12 cellular contexts compared by ENCODE assay signal in the genomic region with DNA sequence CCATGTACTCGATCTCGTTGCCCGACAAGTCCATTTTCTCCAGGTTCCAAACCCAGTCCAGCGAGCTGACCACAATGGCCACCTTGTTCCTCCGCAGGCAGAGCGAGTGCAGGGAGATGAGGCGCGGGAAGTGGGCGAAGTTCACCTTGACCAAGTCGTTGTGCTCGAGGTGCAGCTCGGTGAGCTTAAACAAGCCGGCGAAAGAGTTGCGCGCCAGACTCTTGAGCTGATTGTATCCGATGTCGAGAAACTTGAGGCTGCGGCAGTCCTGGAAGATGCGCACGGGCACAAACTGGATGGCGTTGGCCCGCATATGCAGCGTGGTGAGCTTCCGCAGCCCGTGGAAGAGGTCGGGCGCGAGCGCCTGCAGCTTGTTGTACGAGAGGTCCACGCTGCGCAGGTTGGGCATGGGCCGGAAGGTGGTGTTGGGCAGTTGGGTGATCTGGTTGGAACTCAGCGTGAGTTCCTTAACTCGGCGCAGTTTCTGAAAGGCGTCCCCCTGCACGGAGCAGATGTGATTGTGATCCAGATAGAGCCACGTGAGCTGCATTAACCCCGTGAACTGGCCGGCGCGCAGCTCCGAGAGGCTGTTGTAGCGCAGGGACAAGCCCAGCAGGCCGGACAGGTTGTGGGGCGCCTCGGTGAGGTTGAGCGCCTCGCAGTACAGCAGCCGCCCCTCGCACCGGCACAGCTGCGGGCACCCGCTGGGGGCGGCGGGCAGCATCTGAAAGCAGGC. TPM values are rescaled to one million over a fixed set of nuclear protein-coding genes. Genes with fewer than 3 reads are reported as not detected.
DNase-seq lines count a peak whose midpoint lies in the region; ATAC-seq and TF ChIP-seq lines count a peak whose summit lies in the region.
"Had no signal": no experiment of that assay in that cellular context is flagged by ENCODE, and none has a peak within 500 bp of the region (broad histone marks: within the 10 kb centered on the region; RNA-seq: fewer than 3 reads in every experiment).

No MANE protein-coding gene starts in this region.

- H3K36me3 Mint-ChIP-seq in activated CD4-positive, alpha-beta T cell treated with anti-CD3 and anti-CD28 coated beads for 36 hours (ENCODE audit: low read depth), result no peaks in the 10 kb centered on the region
- peaks cover 3% of the 10 kb centered on the region for H3K36me3 Mint-ChIP-seq in type B pancreatic cell
- H3K36me3 Mint-ChIP-seq: T-cell had no signal

- intact Hi-C loops in activated CD4-positive, alpha-beta T cell treated with anti-CD3 and anti-CD28 coated beads for 36 hours (cut with DNase I, micrococcal nuclease), result no loop called here
- intact Hi-C loops in heart left ventricle (cut with DNase I), result loop anchor here in 1 of 10 donors (10.0 kb wide), 1 partner anchor 228 kb away; no protein-coding TSS in a partner anchor

- no peak for TF ChIP-seq POLR2A in heart left ventricle (IDR thresholded peaks at IDR 0.05)

- H3K4me1 Mint-ChIP-seq in activated CD4-positive, alpha-beta T cell treated with anti-CD3 and anti-CD28 coated beads for 36 hours, result no peaks in the 10 kb centered on the region
- H3K4me1 Mint-ChIP-seq in type B pancreatic cell (ENCODE audit: unreplicated experiment), result peaks cover 10% of the 10 kb centered on the region
- H3K4me1 Mint-ChIP-seq: T-cell had no signal

- H3K9me3 Mint-ChIP-seq in activated CD4-positive, alpha-beta T cell treated with anti-CD3 and anti-CD28 coated beads for 36 hours (ENCODE audit: low read depth), result no peaks in the 10 kb centered on the region
- H3K9me3 Mint-ChIP-seq in type B pancreatic cell, result no peaks in the 10 kb centered on the region
- H3K9me3 Mint-ChIP-seq: dendritic cell treated with granulocyte-macrophage colony-stimulating factor and Interleukin-4, amounts not matched to agents 40 ng/mL and 50 ng/mL, for 4 days had no signal

- H3K9me3 ChIP-seq in heart left ventricle (no peaks in the 10 kb centered on the region), muscle layer of duodenum (ENCODE audit: control insufficient read depth in 1 of 2, low read length in 2 of 2) (no peaks in the 10 kb centered on the region)

- peaks cover 39% of the 10 kb centered on the region for H3K27me3 Mint-ChIP-seq in activated CD4-positive, alpha-beta T cell treated with anti-CD3 and anti-CD28 coated beads for 36 hours
- peaks cover 96% of the 10 kb centered on the region for H3K27me3 Mint-ChIP-seq in type B pancreatic cell

- ATAC-seq in activated CD4-positive, alpha-beta T cell treated with anti-CD3 and anti-CD28 coated beads for 36 hours, result no peak
- ATAC-seq in heart left ventricle (peak in 2 of 4 donors; percentile 11 to 18), HG02623 (IDR thresholded peaks at IDR 0.05; ENCODE audit: unreplicated experiment) (no peak)
- ATAC-seq: T-cell had no signal

- peak overlapping the region in 11 of 12 donors; percentile 25 to 54 (median 44) for H3K4me3 ChIP-seq in heart left ventricle
- peak overlapping the region; percentile 34 to 80 for H3K4me3 ChIP-seq in muscle layer of duodenum (ENCODE audit: low read depth in 1 of 2, low read length in 2 of 2)

- H3K4me3 Mint-ChIP-seq in activated CD4-positive, alpha-beta T cell treated with anti-CD3 and anti-CD28 coated beads for 36 hours, result no peak overlapping the region
- peak overlapping the region; percentile 91 for H3K4me3 Mint-ChIP-seq in type B pancreatic cell
- H3K4me3 Mint-ChIP-seq: dendritic cell treated with granulocyte-macrophage colony-stimulating factor and Interleukin-4, amounts not matched to agents 40 ng/mL and 50 ng/mL, for 4 days; T-cell had no signal

- H3K27ac ChIP-seq in heart left ventricle, result no peak overlapping the region
- no peak overlapping the region for H3K27ac ChIP-seq in muscle layer of duodenum (ENCODE audit: low read length)

- H3K4me1 ChIP-seq in heart left ventricle (peaks cover 0 to 17% (median 10%) of the 10 kb centered on the region in 12 donors), muscle layer of duodenum (ENCODE audit: control insufficient read depth in 1 of 2, insufficient read depth in 2 of 2, low read length in 2 of 2) (peaks cover 0 to 31% of the 10 kb centered on the region in 2 donors)

- DNase-seq in activated CD4-positive, alpha-beta T cell treated with anti-CD3 and anti-CD28 coated beads for 36 hours, result peak; percentile 4
- no peak for DNase-seq in activated CD4-positive, alpha-beta T cell treated with anti-CD3 and anti-CD28 coated beads, Interleukin-2, amount 50 U/mL, for 4 hours
- DNase-seq in heart left ventricle (no peak), type B pancreatic cell (ENCODE audit: extremely low spot score, unreplicated experiment) (peak; percentile 74), NCI-H128 (lab: John Stamatoyannopoulos, UW; ENCODE audit: unreplicated experiment) (no peak), putamen (ENCODE audit: low spot score) (no peak)
- DNase-seq: T-cell had no signal

- no peak for TF ChIP-seq CTCF in heart left ventricle (IDR thresholded peaks at IDR 0.05)
- no peak for TF ChIP-seq CTCF in type B pancreatic cell (conservative IDR thresholded peaks at IDR 0.05)

- H3K27ac Mint-ChIP-seq in activated CD4-positive, alpha-beta T cell treated with anti-CD3 and anti-CD28 coated beads for 36 hours, result no peak overlapping the region
- peak overlapping the region; percentile 29 for H3K27ac Mint-ChIP-seq in type B pancreatic cell
- H3K27ac Mint-ChIP-seq: dendritic cell treated with granulocyte-macrophage colony-stimulating factor and Interleukin-4, amounts not matched to agents 40 ng/mL and 50 ng/mL, for 4 days; T-cell had no signal

- 1 to 3% (median 2%) methylated on average over 28 to 58 of the region's 58 CpGs for WGBS in heart left ventricle, 4 donors

- POLR2A ChIA-PET in activated CD4-positive, alpha-beta T cell treated with anti-CD3 and anti-CD28 coated beads for 36 hours (lab: Charles Lee), result no interaction called here

- H3K36me3 ChIP-seq in heart left ventricle (no peaks in the 10 kb centered on the region), muscle layer of duodenum (ENCODE audit: control insufficient read depth in 1 of 2, insufficient read depth in 2 of 2, low read length in 2 of 2) (no peaks in the 10 kb centered on the region)

- CTCF ChIA-PET in activated CD4-positive, alpha-beta T cell treated with anti-CD3 and anti-CD28 coated beads for 36 hours (lab: Charles Lee), result no interaction called here

- H3K27me3 ChIP-seq in heart left ventricle, result peaks cover 18 to 67% (median 50%) of the 10 kb centered on the region in 9 donors
- peaks cover 14% of the 10 kb centered on the region for H3K27me3 ChIP-seq in muscle layer of duodenum (ENCODE audit: low read depth, low read length)

RNA-seq across cellular contexts. Expression of a gene that starts 1.4 kb away (rescaled TPM):
- not detected for total RNA-seq in activated CD4-positive, alpha-beta T cell treated with anti-CD3 and anti-CD28 coated beads for 36 hours
- total RNA-seq in heart left ventricle (under 1 TPM in 6 of 9 donors, not detected in 3; 0.09 to 0.93 (median 0.23) TPM), type B pancreatic cell (ENCODE audit: low replicate concordance) (5.0 and 29.1 TPM in 2 replicates)
- polyA plus RNA-seq in heart left ventricle, result under 1 TPM; 0.19 to 0.27 TPM
- total RNA-seq: NCI-H460, subcutaneous adipose tissue, T-cell had no signal

Comparison
In these comparisons a context has a peak if more than half of its experiments do, and no peak if none do; other contexts are left out.
1. DNase-seq: peak in activated CD4-positive, alpha-beta T cell treated with anti-CD3 and anti-CD28 coated beads for 36 hours (single experiment) and type B pancreatic cell (single experiment); none in activated CD4-positive, alpha-beta T cell treated with anti-CD3 and anti-CD28 coated beads, Interleukin-2, amount 50 U/mL, for 4 hours (0 of 2), heart left ventricle (0 of 5), NCI-H128 (single experiment) and putamen (single experiment).